8 cellular contexts compared by ENCODE assay signal in the genomic region with DNA sequence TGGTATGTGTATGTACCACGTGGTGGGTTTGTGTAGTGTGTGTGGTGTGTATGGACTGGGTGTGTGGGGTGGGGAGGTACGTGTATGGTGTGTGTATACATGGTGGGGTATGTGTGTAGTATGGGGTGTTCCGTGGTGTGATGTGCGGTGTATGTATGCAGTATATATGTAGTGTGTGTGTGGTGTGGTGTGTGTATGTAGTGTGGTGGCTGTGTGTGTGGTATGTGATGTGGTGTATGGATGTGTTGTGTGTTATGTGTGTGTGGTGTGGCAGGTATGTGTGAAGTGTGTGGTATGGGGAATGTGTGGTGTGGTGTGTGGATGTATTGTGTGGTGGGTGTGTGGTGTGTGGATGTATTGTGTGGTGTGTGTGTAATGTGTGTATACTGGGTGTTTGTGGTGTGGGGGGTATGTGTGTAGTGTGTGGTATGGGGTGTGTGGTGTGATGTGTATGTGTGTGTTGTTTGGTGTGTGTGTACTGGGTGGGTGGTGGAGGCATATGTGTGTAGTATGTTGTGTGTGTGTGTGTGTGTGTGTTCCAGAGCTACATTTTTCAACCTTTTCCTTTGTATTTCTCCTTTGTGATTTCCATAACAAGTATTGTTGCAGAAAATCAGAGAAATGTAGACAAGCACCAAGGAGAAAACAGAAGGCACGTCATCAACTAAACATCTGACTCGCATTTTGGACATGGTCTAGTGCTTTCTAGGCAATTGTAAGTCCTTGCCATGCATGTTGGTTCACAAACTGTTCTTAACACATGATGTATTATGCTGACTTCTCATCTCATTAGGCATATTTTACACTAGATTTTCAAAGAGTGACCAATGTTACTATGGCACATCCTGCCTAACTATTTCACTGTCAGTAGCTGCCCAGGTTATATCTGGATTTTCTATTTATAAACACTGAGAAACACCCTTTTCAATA. TPM values are rescaled to one million over a fixed set of nuclear protein-coding genes. Genes with fewer than 3 reads are reported as not detected.
A peak's percentile ranks its signal among the peaks of the same experiment; 100 is the strongest.
DNase-seq lines count a peak whose midpoint lies in the region; ATAC-seq and TF ChIP-seq lines count a peak whose summit lies in the region.

No MANE protein-coding gene starts in this region.

- H3K27ac ChIP-seq in spleen = peak overlapping the region in 4 of 8 donors; percentile 45 to 83 (median 62)

- H3K4me1 ChIP-seq in spleen = peaks cover 20 to 96% (median 83%) of the 10 kb centered on the region in 6 donors

- WGBS in spleen, 5 donors = 69 to 90% (median 77%) methylated on average over 6 of the region's 6 CpGs

- peaks cover 38% of the 10 kb centered on the region for H3K36me3 Mint-ChIP-seq in T-helper 1 cell treated with Interleukin-12 subunit alpha and Interleukin-12 subunit beta and Interleukin-4 antibody, amounts not matched to agents 30 μg/mL and 1 μg/mL, for 36 hours (ENCODE audit: low read depth)
- H3K36me3 Mint-ChIP-seq in brain = peaks cover 26% of the 10 kb centered on the region

- no peaks in the 10 kb centered on the region for H3K27me3 Mint-ChIP-seq in T-helper 1 cell treated with Interleukin-12 subunit alpha and Interleukin-12 subunit beta and Interleukin-4 antibody, amounts not matched to agents 30 μg/mL and 1 μg/mL, for 36 hours (ENCODE audit: low read depth)
- H3K27me3 Mint-ChIP-seq in brain = peaks cover 3% of the 10 kb centered on the region

- TF ChIP-seq CTCF in brain (conservative IDR thresholded peaks at IDR 0.05) (no peak), spleen (IDR thresholded peaks at IDR 0.05 in 8 of 11, conservative IDR thresholded peaks at IDR 0.05 in 3 of 11) (no peak)

- TF ChIP-seq POLR2A in spleen (IDR thresholded peaks at IDR 0.05) = no peak

- H3K9me3 Mint-ChIP-seq in T-helper 1 cell treated with Interleukin-12 subunit alpha and Interleukin-12 subunit beta and Interleukin-4 antibody, amounts not matched to agents 30 μg/mL and 1 μg/mL, for 36 hours = no peaks in the 10 kb centered on the region
- peaks cover 8 to 22% (median 12%) of the 10 kb centered on the region in 5 experiments for H3K9me3 Mint-ChIP-seq in brain

- no peak for DNase-seq in T-helper 1 cell
- DNase-seq in spleen = no peak
- no peak for DNase-seq in GM19238 (ENCODE audit: insufficient read length, low spot score)
- no peak for DNase-seq in NCI-H187 treated with DMSO at 0.1 percent for 48 hours (lab: John Stamatoyannopoulos, UW)

- H3K27me3 ChIP-seq in spleen (replicated peaks in 1 of 7) = no peaks in the 10 kb centered on the region

- H3K9me3 ChIP-seq in spleen = peaks cover 0 to 9% (median 1%) of the 10 kb centered on the region in 8 donors

- peak overlapping the region; percentile 78 for H3K4me3 Mint-ChIP-seq in T-helper 1 cell treated with Interleukin-12 subunit alpha and Interleukin-12 subunit beta and Interleukin-4 antibody, amounts not matched to agents 30 μg/mL and 1 μg/mL, for 36 hours
- no peak overlapping the region for H3K4me3 Mint-ChIP-seq in brain

- intact Hi-C loops in spleen (cut with DNase I; ENCODE audit: low total_unique reads) = loop anchor here (10.0 kb wide), 1 partner anchor 60 kb away; no protein-coding TSS in a partner anchor

- H3K27ac Mint-ChIP-seq in T-helper 1 cell treated with Interleukin-12 subunit alpha and Interleukin-12 subunit beta and Interleukin-4 antibody, amounts not matched to agents 30 μg/mL and 1 μg/mL, for 36 hours = peak overlapping the region; percentile 73
- H3K27ac Mint-ChIP-seq in brain = peak overlapping the region in 3 of 5 experiments; percentile 48 to 59 (median 49)

- H3K4me3 ChIP-seq in spleen = peak overlapping the region in 6 of 8 donors; percentile 19 to 67 (median 34)

- H3K4me1 Mint-ChIP-seq in T-helper 1 cell treated with Interleukin-12 subunit alpha and Interleukin-12 subunit beta and Interleukin-4 antibody, amounts not matched to agents 30 μg/mL and 1 μg/mL, for 36 hours (ENCODE audit: low read depth) = peaks cover 76% of the 10 kb centered on the region
- H3K4me1 Mint-ChIP-seq in brain = peaks cover 47% of the 10 kb centered on the region

- ATAC-seq in HG03280 (IDR thresholded peaks at IDR 0.05; ENCODE audit: unreplicated experiment) = peak; percentile 43
- ATAC-seq in GM18909 (IDR thresholded peaks at IDR 0.05; ENCODE audit: poor library complexity, unreplicated experiment) = no peak

- H3K36me3 ChIP-seq in spleen = peaks cover 0 to 24% (median 0%) of the 10 kb centered on the region in 6 donors

RNA-seq across cellular contexts. Expression of a gene that starts 13.2 kb away (rescaled TPM):
- 91.5 TPM for polyA plus RNA-seq in brain (ENCODE audit: insufficient read depth, low read depth, low replicate concordance)
- 100 to 1,000 TPM in 6 of 7 donors, 10 to 100 TPM in 1; 81.6 to 193 (median 171) TPM for total RNA-seq in spleen
- 10 to 100 TPM; 23.0 to 32.3 (median 31.5) TPM for polyA plus RNA-seq in spleen
